ENCODE assay signal across 1 cellular context in genomic region chr5:96931605-96932004, GRCh38.
TF ChIP-seq lines count a peak whose summit lies in the region.

No MANE protein-coding gene starts in this region.

TF ChIP-seq in K562, 482 proteins besides CTCF, POLR2A, EP300 and RAD21 (continued from another document):
- TF ChIP-seq CLOCK (CRISPR knock-in tag; IDR thresholded peaks at IDR 0.05; ENCODE audit: borderline replicate concordance), result no peak
- TF ChIP-seq RBFOX2 (IDR thresholded peaks at IDR 0.05; ENCODE audit: low read depth, low read length), result no peak
- TF ChIP-seq, protein P1, sequence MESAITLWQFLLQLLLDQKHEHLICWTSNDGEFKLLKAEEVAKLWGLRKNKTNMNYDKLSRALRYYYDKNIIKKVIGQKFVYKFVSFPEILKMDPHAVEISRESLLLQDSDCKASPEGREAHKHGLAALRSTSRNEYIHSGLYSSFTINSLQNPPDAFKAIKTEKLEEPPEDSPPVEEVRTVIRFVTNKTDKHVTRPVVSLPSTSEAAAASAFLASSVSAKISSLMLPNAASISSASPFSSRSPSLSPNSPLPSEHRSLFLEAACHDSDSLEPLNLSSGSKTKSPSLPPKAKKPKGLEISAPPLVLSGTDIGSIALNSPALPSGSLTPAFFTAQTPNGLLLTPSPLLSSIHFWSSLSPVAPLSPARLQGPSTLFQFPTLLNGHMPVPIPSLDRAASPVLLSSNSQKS (CRISPR knock-in tag; IDR thresholded peaks at IDR 0.05), result no peak
- TF ChIP-seq ESRRA (IDR thresholded peaks at IDR 0.05; ENCODE audit: borderline replicate concordance, low read depth), result no peak
- TF ChIP-seq TAF7 (tag; IDR thresholded peaks at IDR 0.05), result no peak
- TF ChIP-seq SNRNP70 (optimal IDR thresholded peaks at IDR 0.05; ENCODE audit: low read depth, low read length), result no peak
- peak; percentile 63 for TF ChIP-seq TBP (optimal IDR thresholded peaks at IDR 0.05; ENCODE audit: low read depth, low read length)
- no peak for TF ChIP-seq KDM4B (IDR thresholded peaks at IDR 0.05; ENCODE audit: borderline replicate concordance in 2 of 2, low read depth in 1 of 2)
- no peak for TF ChIP-seq ARID4B (CRISPR knock-in tag; IDR thresholded peaks at IDR 0.05)
- TF ChIP-seq HDAC3 (IDR thresholded peaks at IDR 0.05; ENCODE audit: borderline replicate concordance, partially characterized antibody), result no peak
- TF ChIP-seq ZNF121 (CRISPR knock-in tag; conservative IDR thresholded peaks at IDR 0.05), result no peak
- TF ChIP-seq ZNF197 (CRISPR knock-in tag; IDR thresholded peaks at IDR 0.05; ENCODE audit: low read depth), result no peak
- no peak for TF ChIP-seq HCFC1 (IDR thresholded peaks at IDR 0.05; ENCODE audit: low read depth, low read length)
- TF ChIP-seq, protein P2, sequence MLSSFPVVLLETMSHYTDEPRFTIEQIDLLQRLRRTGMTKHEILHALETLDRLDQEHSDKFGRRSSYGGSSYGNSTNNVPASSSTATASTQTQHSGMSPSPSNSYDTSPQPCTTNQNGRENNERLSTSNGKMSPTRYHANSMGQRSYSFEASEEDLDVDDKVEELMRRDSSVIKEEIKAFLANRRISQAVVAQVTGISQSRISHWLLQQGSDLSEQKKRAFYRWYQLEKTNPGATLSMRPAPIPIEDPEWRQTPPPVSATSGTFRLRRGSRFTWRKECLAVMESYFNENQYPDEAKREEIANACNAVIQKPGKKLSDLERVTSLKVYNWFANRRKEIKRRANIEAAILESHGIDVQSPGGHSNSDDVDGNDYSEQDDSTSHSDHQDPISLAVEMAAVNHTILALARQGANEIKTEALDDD (IDR thresholded peaks at IDR 0.05), result peak; percentile 31; the same call in 1 of the 2 replicates
- TF ChIP-seq ZC3H11A (IDR thresholded peaks at IDR 0.05; ENCODE audit: low read depth, low read length), result no peak
